Comparison of ENCODE assay signal across 20 cellular contexts in genomic region chr11:121053244-121053643, GRCh38. TPM values are rescaled to one million over a fixed set of nuclear protein-coding genes. Genes with fewer than 3 reads are reported as not detected.
A peak's percentile ranks its signal among the peaks of the same experiment; 100 is the strongest.
DNase-seq lines count a peak whose midpoint lies in the region; FAIRE-seq and TF ChIP-seq lines count a peak whose summit lies in the region.
"Had no signal": no experiment of that assay in that cellular context is flagged by ENCODE, and none has a peak within 500 bp of the region (broad histone marks: within the 10 kb centered on the region; RNA-seq: fewer than 3 reads in every experiment).

No MANE protein-coding gene starts in this region.

- TF ChIP-seq POLR2A in GM12892 (IDR thresholded peaks at IDR 0.05; ENCODE audit: low read depth, low read length) (no peak), H1 (IDR thresholded peaks at IDR 0.05; ENCODE audit: control extremely low read depth in 1 of 2, low read depth in 2 of 2, low read length in 2 of 2) (no peak)

- no peak overlapping the region for H3K27ac ChIP-seq in H1 (ENCODE audit: low read depth, low read length)
- H3K27ac ChIP-seq in mesendoderm (ENCODE audit: low read depth, low read length) = peak overlapping the region; percentile 81
- no peak overlapping the region for H3K27ac ChIP-seq in trophoblast cell (ENCODE audit: low read depth, low read length)
- H3K27ac ChIP-seq: 22Rv1; A549; BLaER1 treated with 17β-estradiol and CSF1 and Interleukin-3, amounts not matched to agents 10 nM and 100 nM; C4-2B had no signal

- no peak overlapping the region for H3K9ac ChIP-seq in H1 (replicated peaks in 1 of 4; ENCODE audit: extremely low read depth in 1 of 4, low read depth in 3 of 4, low read length in 3 of 4)
- H3K9ac ChIP-seq in mesendoderm (ENCODE audit: low read length) = peak overlapping the region; percentile 18
- H3K9ac ChIP-seq in trophoblast cell (ENCODE audit: low read length) = no peak overlapping the region
- H3K9ac ChIP-seq: BLaER1 treated with 17β-estradiol and CSF1 and Interleukin-3, amounts not matched to agents 10 nM and 100 nM had no signal

- CTCF ChIA-PET in H1 (lab: Charles Lee; ENCODE audit: partially characterized antibody) = interaction anchor here (1.2 to 4.0 kb wide), 2 partner anchors 10 to 149 kb away, joined by 3 to 20 read pairs; no protein-coding TSS in a partner anchor

- no peak overlapping the region for H3K23ac ChIP-seq in H1 (ENCODE audit: insufficient read length)
- no peak overlapping the region for H3K23ac ChIP-seq in mesendoderm (ENCODE audit: low read length)
- H3K23ac ChIP-seq in trophoblast cell (ENCODE audit: low read length) = no peak overlapping the region

- no peak overlapping the region for H4K91ac ChIP-seq in H1 (replicated peaks; ENCODE audit: insufficient read length, low read length)
- no peak overlapping the region for H4K91ac ChIP-seq in trophoblast cell (ENCODE audit: low read depth, low read length)

- POLR2A ChIA-PET in H1 (lab: Charles Lee; ENCODE audit: partially characterized antibody) = interaction anchor here (0.7 kb wide), 1 partner anchor 17 kb away, joined by 3 read pairs; no protein-coding TSS in a partner anchor

- H3K18ac ChIP-seq in H1 (ENCODE audit: extremely low read depth, low read length) = no peak overlapping the region
- H3K18ac ChIP-seq in mesendoderm (ENCODE audit: low read length) = peak overlapping the region; percentile 22
- no peak overlapping the region for H3K18ac ChIP-seq in trophoblast cell (ENCODE audit: low read length)

- H3K79me2 ChIP-seq in H1 (ENCODE audit: control insufficient read depth in 1 of 2, insufficient read depth in 2 of 2, low read length in 2 of 2) (no peaks in the 10 kb centered on the region), mesendoderm (ENCODE audit: control insufficient read depth, insufficient read depth, low read length) (no peaks in the 10 kb centered on the region), trophoblast cell (ENCODE audit: control insufficient read depth, insufficient read depth, low read length, poor library complexity) (no peaks in the 10 kb centered on the region)

- no peak overlapping the region for H4K5ac ChIP-seq in H1 (ENCODE audit: insufficient read length, low read depth, low read length)
- H4K5ac ChIP-seq in mesendoderm (ENCODE audit: low read length) = no peak overlapping the region

- H3K4me1 ChIP-seq in H1 (replicated peaks in 1 of 4; ENCODE audit: control insufficient read depth in 3 of 4, insufficient read depth in 4 of 4, low read length in 3 of 4) (no peaks in the 10 kb centered on the region), mesendoderm (ENCODE audit: control insufficient read depth, low read depth, low read length) (peaks cover 3% of the 10 kb centered on the region), trophoblast cell (ENCODE audit: control insufficient read depth in 1 of 2, insufficient read depth in 2 of 2, low read length in 2 of 2) (no peaks in the 10 kb centered on the region)
- H3K4me1 ChIP-seq: BLaER1 treated with 17β-estradiol and CSF1 and Interleukin-3, amounts not matched to agents 10 nM and 100 nM had no signal

- DNase-seq in DMS79 (lab: John Stamatoyannopoulos, UW) (peak; percentile 16), DMS79 treated with DMSO at 0.1 percent for 48 hours (lab: John Stamatoyannopoulos, UW) (no peak), GM12892 (ENCODE audit: insufficient read length) (no peak), H1 (ENCODE audit: low read depth in 1 of 2, low spot score in 2 of 2) (no peak), mesendoderm (no peak), trophoblast cell (no peak), HT-29 (ENCODE audit: low spot score) (no peak)
- DNase-seq: AML-193; Caco-2; Calu3; CD4-positive, alpha-beta T cell; CD8-positive, alpha-beta T cell; GF-D8 had no signal

- H3K27me3 ChIP-seq in H1 (replicated peaks in 1 of 4; ENCODE audit: control insufficient read depth in 3 of 4, extremely low read depth in 1 of 4, insufficient read depth in 3 of 4, low read length in 3 of 4) = no peaks in the 10 kb centered on the region
- H3K27me3 ChIP-seq in mesendoderm (ENCODE audit: insufficient read depth, low read length, poor library complexity) = no peaks in the 10 kb centered on the region
- no peaks in the 10 kb centered on the region for H3K27me3 ChIP-seq in trophoblast cell (ENCODE audit: insufficient read depth, low read length)
- H3K27me3 ChIP-seq: BLaER1 treated with 17β-estradiol and CSF1 and Interleukin-3, amounts not matched to agents 10 nM and 100 nM had no signal

- H3K4me2 ChIP-seq in H1 (ENCODE audit: insufficient read depth in 1 of 2, low read depth in 2 of 2, low read length in 2 of 2) (no peak overlapping the region), mesendoderm (ENCODE audit: low read length) (no peak overlapping the region), trophoblast cell (ENCODE audit: low read length) (no peak overlapping the region)
- H3K4me2 ChIP-seq: A549; BLaER1 treated with 17β-estradiol and CSF1 and Interleukin-3, amounts not matched to agents 10 nM and 100 nM had no signal

- TF ChIP-seq RAD21 in H1 (IDR thresholded peaks at IDR 0.05 in 1 of 2, conservative IDR thresholded peaks at IDR 0.05 in 1 of 2; ENCODE audit: low read depth in 2 of 2, low read length in 2 of 2) = no peak

- 85% methylated on average over 4 of the region's 4 CpGs; no CpG with 5 or more reads in 1 of the 2 experiments for WGBS in H1 (ENCODE audit: extremely low coverage in 1 of 2, insufficient coverage in 1 of 2, insufficient read length in 1 of 2, insufficient replicate concordance in 2 of 2, low coverage in 1 of 2, low lambda C conversion rate in 2 of 2, missing lambda C conversion rate in 1 of 2), 2 experiments
- WGBS in mesendoderm (ENCODE audit: extremely low coverage, insufficient coverage, low lambda C conversion rate) = no CpG with 5 or more reads among the region's 4 CpGs
- WGBS in trophoblast cell (ENCODE audit: extremely low coverage, insufficient coverage, insufficient read length) = no CpG with 5 or more reads among the region's 4 CpGs

- H2BK120ac ChIP-seq in H1 (replicated peaks; ENCODE audit: low read depth, low read length) = no peak overlapping the region
- no peak overlapping the region for H2BK120ac ChIP-seq in mesendoderm (ENCODE audit: low read depth, low read length)
- no peak overlapping the region for H2BK120ac ChIP-seq in trophoblast cell (ENCODE audit: insufficient read depth, low read length, poor library complexity)

- no peaks in the 10 kb centered on the region; the same call in 1 of the 2 replicates for H3K23me2 ChIP-seq in H1 (ENCODE audit: low read depth, low read length)

- H2BK15ac ChIP-seq in H1 (ENCODE audit: low read length) (no peak overlapping the region), mesendoderm (replicated peaks; ENCODE audit: low read depth) (no peak overlapping the region)

- H3K79me1 ChIP-seq in H1 (ENCODE audit: low read depth, low read length) (no peaks in the 10 kb centered on the region), mesendoderm (ENCODE audit: low read length) (no peaks in the 10 kb centered on the region), trophoblast cell (ENCODE audit: low read length) (no peaks in the 10 kb centered on the region)

- H4K12ac ChIP-seq in trophoblast cell (ENCODE audit: low read depth, low read length) = no peak overlapping the region

- H2BK12ac ChIP-seq in H1 (ENCODE audit: low read depth, low read length) (no peak overlapping the region), trophoblast cell (ENCODE audit: low read length) (no peak overlapping the region)

- H2AFZ ChIP-seq in H1 (ENCODE audit: low read length) = no peak overlapping the region
- H2AFZ ChIP-seq in trophoblast cell (ENCODE audit: insufficient read depth, low read length, poor library complexity) = no peak overlapping the region

- no peaks in the 10 kb centered on the region for H4K20me1 ChIP-seq in H1 (replicated peaks in 1 of 2; ENCODE audit: control insufficient read depth in 1 of 2, insufficient read depth in 2 of 2, low read length in 2 of 2)

- H2BK5ac ChIP-seq in H1 (ENCODE audit: low read depth, low read length) = no peak overlapping the region
- peak overlapping the region; percentile 48 for H2BK5ac ChIP-seq in mesendoderm (ENCODE audit: low read length)
- no peak overlapping the region for H2BK5ac ChIP-seq in trophoblast cell (ENCODE audit: low read depth, low read length, poor library complexity)

- H3K36me3 ChIP-seq in H1 (ENCODE audit: control insufficient read depth in 2 of 4, insufficient read depth in 4 of 4, low read length in 3 of 4) = peaks cover 3 to 35% (median 20%) of the 10 kb centered on the region in 4 experiments; a peak in 7 of 8 replicates
- peaks cover 2% of the 10 kb centered on the region for H3K36me3 ChIP-seq in mesendoderm (ENCODE audit: control insufficient read depth, insufficient read depth, low read length)
- H3K36me3 ChIP-seq in trophoblast cell (ENCODE audit: control insufficient read depth in 1 of 2, insufficient read depth in 2 of 2, low read length in 2 of 2) = peaks cover 0 to 2% of the 10 kb centered on the region in 2 experiments

- H3K9me3 ChIP-seq in H1 (ENCODE audit: insufficient read depth in 2 of 2, low read depth in 1 of 2, low read length in 1 of 2) = no peaks in the 10 kb centered on the region
- no peaks in the 10 kb centered on the region for H3K9me3 ChIP-seq in trophoblast cell (ENCODE audit: insufficient read depth, low read depth, low read length)
- H3K9me3 ChIP-seq: A549; BLaER1 treated with 17β-estradiol and CSF1 and Interleukin-3, amounts not matched to agents 10 nM and 100 nM; Caco-2 had no signal

- H2BK20ac ChIP-seq in H1 (ENCODE audit: low read length) = no peak overlapping the region

- TF ChIP-seq CTCF in H1 (IDR thresholded peaks at IDR 0.05; ENCODE audit: control extremely low read depth in 1 of 3, insufficient read depth in 1 of 3, low read depth in 1 of 3, low read length in 3 of 3) = no peak

- no peak overlapping the region for H3K56ac ChIP-seq in H1 (replicated peaks; ENCODE audit: insufficient read length, low read depth, low read length)
- H3K56ac ChIP-seq in mesendoderm (ENCODE audit: low read length) = no peak overlapping the region

- H4K8ac ChIP-seq in H1 (ENCODE audit: extremely low read depth, insufficient read depth, low read length) = no peak overlapping the region
- H4K8ac ChIP-seq in mesendoderm (ENCODE audit: low read depth, low read length) = no peak overlapping the region
- H4K8ac ChIP-seq in trophoblast cell (ENCODE audit: low read depth, low read length) = no peak overlapping the region

- H3K4ac ChIP-seq in H1 (replicated peaks; ENCODE audit: insufficient read length, low read depth, low read length) (no peak overlapping the region), mesendoderm (ENCODE audit: low read depth, low read length) (no peak overlapping the region), trophoblast cell (ENCODE audit: low read depth, low read length) (no peak overlapping the region)

- H2AK5ac ChIP-seq in H1 (ENCODE audit: low read depth, low read length) = no peak overlapping the region
- H2AK5ac ChIP-seq in mesendoderm (ENCODE audit: low read length) = no peak overlapping the region
- H2AK5ac ChIP-seq in trophoblast cell (ENCODE audit: low read length) = no peak overlapping the region

- H3K4me3 ChIP-seq in H1 (ENCODE audit: extremely low read depth in 1 of 4, insufficient read depth in 2 of 4, low read depth in 3 of 4, low read length in 4 of 4) (no peak overlapping the region), mesendoderm (ENCODE audit: low read length) (no peak overlapping the region), trophoblast cell (ENCODE audit: low read depth, low read length) (no peak overlapping the region)
- H3K4me3 ChIP-seq: A549; BLaER1 treated with 17β-estradiol and CSF1 and Interleukin-3, amounts not matched to agents 10 nM and 100 nM had no signal

- TF ChIP-seq EP300 in H1 (IDR thresholded peaks at IDR 0.05; ENCODE audit: borderline replicate concordance in 1 of 2, low read depth in 2 of 2, low read length in 2 of 2) = no peak

- FAIRE-seq in GM12892 (lab: Jason Lieb, UNC) = peak; percentile 66
- FAIRE-seq in H1 (lab: Jason Lieb, UNC) = peak; percentile 45
- FAIRE-seq: A549, G401.6, GM12891, GM18507 had no signal

- no peak overlapping the region for H3K14ac ChIP-seq in H1 (ENCODE audit: insufficient read length)
- no peak overlapping the region for H3K14ac ChIP-seq in trophoblast cell (ENCODE audit: low read length)

RNA-seq across cellular contexts. Expression of gene TBCEL, which starts 29.3 kb away (rescaled TPM):
- polyA plus RNA-seq in GM12892 (2012; ENCODE audit: missing spikeins) = 6.8 TPM
- total RNA-seq in H1 (2021; fragmentation: NEBNext Ultra II Directional; extraction: Animal tissue kit (Norgen Biotek cat#: 25700)) = 14.3 and 16.0 TPM in 2 replicates
- polyA plus RNA-seq in H1 (2011; rRNA removed) = 2.3 and 3.9 TPM in 2 replicates
- polyA plus RNA-seq in H1 (2011; cell fraction: cytosol; rRNA removed) = 5.0 TPM
- polyA plus RNA-seq in H1 (2011; cell fraction: nucleus; rRNA removed) = 3.6 TPM
- polyA plus RNA-seq in H1 (2012, experiment 1 of 2) = 4.1 to 6.7 TPM (median 4.7 TPM) in 4 replicates
- polyA plus RNA-seq in H1 (2012, experiment 2 of 2) = 0.54 TPM
- polyA plus RNA-seq in H1 (2013, experiment 1 of 2) = 5.8 TPM
- polyA plus RNA-seq in H1 (2013, experiment 2 of 2) = 5.7 TPM
- 24.5 and 25.3 TPM in 2 replicates for polyA minus RNA-seq in H1 (2011; rRNA and poly(A)+ RNA removed)
- polyA minus RNA-seq in H1 (2011; cell fraction: cytosol; rRNA and poly(A)+ RNA removed) = 5.9 TPM
- polyA minus RNA-seq in H1 (2011; cell fraction: nucleus; rRNA and poly(A)+ RNA removed) = 38.9 TPM
- 6.0 TPM for polyA plus RNA-seq in mesendoderm (2013, experiment 1 of 2)
- polyA plus RNA-seq in mesendoderm (2013, experiment 2 of 2) = 6.6 TPM
- polyA plus RNA-seq in trophoblast cell (2013) = 6.0 TPM in 2 replicates
- 3.2 TPM in 2 replicates for total RNA-seq in HT-29 (2014; rRNA removed; shearing (Covaris generic))

RNA-seq across cellular contexts. Expression of gene TECTA, which starts 47.8 kb away (rescaled TPM):
- 0.04 TPM for polyA plus RNA-seq in GM12892 (2012; ENCODE audit: missing spikeins)
- total RNA-seq in H1 (2021; fragmentation: NEBNext Ultra II Directional; extraction: Animal tissue kit (Norgen Biotek cat#: 25700)) = 0.77 and 1.0 TPM in 2 replicates
- polyA plus RNA-seq in H1 (2011; rRNA removed) = 0.59 and 0.63 TPM in 2 replicates
- 0.98 TPM for polyA plus RNA-seq in H1 (2011; cell fraction: cytosol; rRNA removed)
- 3.1 TPM for polyA plus RNA-seq in H1 (2011; cell fraction: nucleus; rRNA removed)
- 0.61 to 1.1 TPM (median 0.75 TPM) in 4 replicates for polyA plus RNA-seq in H1 (2012, experiment 1 of 2)
- polyA plus RNA-seq in H1 (2012, experiment 2 of 2) = 0.38 TPM
- polyA plus RNA-seq in H1 (2013, experiment 1 of 2) = 0.26 TPM
- 0.35 TPM for polyA plus RNA-seq in H1 (2013, experiment 2 of 2)
- 1.4 and 3.1 TPM in 2 replicates for polyA minus RNA-seq in H1 (2011; rRNA and poly(A)+ RNA removed)
- 0.66 TPM for polyA minus RNA-seq in H1 (2011; cell fraction: cytosol; rRNA and poly(A)+ RNA removed)
- polyA minus RNA-seq in H1 (2011; cell fraction: nucleus; rRNA and poly(A)+ RNA removed) = 1.6 TPM
- polyA plus RNA-seq in mesendoderm (2013, experiment 1 of 2) = 0.35 TPM
- 0.32 TPM for polyA plus RNA-seq in mesendoderm (2013, experiment 2 of 2)
- polyA plus RNA-seq in trophoblast cell (2013) = 0.22 and 0.24 TPM in 2 replicates
- not detected in 2 replicates for total RNA-seq in HT-29 (2014; rRNA removed; shearing (Covaris generic))
- total RNA-seq: Calu3 had no signal
